Comparison of ENCODE assay signal across 24 cellular contexts in genomic region chr12:127193341-127193740, GRCh38.
"Had no signal": no experiment of that assay in that cellular context is flagged by ENCODE, and none has a peak within 500 bp of the region (broad histone marks: within the 10 kb centered on the region; RNA-seq: fewer than 3 reads in every experiment).

No MANE protein-coding gene starts in this region.

- H3K9me3 ChIP-seq: colonic mucosa, lower lobe of right lung, mucosa of descending colon had no signal

- ATAC-seq: effector memory CD8-positive, alpha-beta T cell; foreskin keratinocyte; gastroesophageal sphincter; heart left ventricle; left colon; left lobe of liver; lower lobe of right lung; mucosa of descending colon; naive thymus-derived CD8-positive, alpha-beta T cell had no signal

- H3K9me3 Mint-ChIP-seq: dendritic cell treated with granulocyte-macrophage colony-stimulating factor and Interleukin-4, amounts not matched to agents 40 ng/mL and 50 ng/mL, for 4 days; effector memory CD8-positive, alpha-beta T cell; endodermal cell; mesothelial cell of epicardium had no signal

- H3K36me3 ChIP-seq: colonic mucosa, esophagus muscularis mucosa, gastroesophageal sphincter, heart left ventricle, left ventricle myocardium inferior, lower lobe of right lung had no signal

- DNase-seq: colonic mucosa; cortex of kidney; effector CD8-positive, alpha-beta T cell; effector memory CD8-positive, alpha-beta T cell; endodermal cell; heart left ventricle; hypothalamus; immature natural killer cell; kidney; kidney glomerular epithelial cell; left colon; left ventricle myocardium inferior; lower lobe of right lung; mucosa of descending colon; naive B cell; naive thymus-derived CD8-positive, alpha-beta T cell had no signal

- H3K4me2 ChIP-seq: hepatocyte had no signal

- H3K27me3 ChIP-seq: colonic mucosa, foreskin keratinocyte, hepatocyte had no signal

- H3K36me3 Mint-ChIP-seq: memory B cell; mesothelial cell of epicardium; naive B cell; naive thymus-derived CD8-positive, alpha-beta T cell had no signal

- H3K4me3 Mint-ChIP-seq: dendritic cell treated with granulocyte-macrophage colony-stimulating factor and Interleukin-4, amounts not matched to agents 40 ng/mL and 50 ng/mL, for 4 days; effector memory CD8-positive, alpha-beta T cell; endodermal cell; immature natural killer cell; memory B cell; mesothelial cell of epicardium; naive B cell; naive thymus-derived CD8-positive, alpha-beta T cell had no signal

- H2AFZ ChIP-seq: hepatocyte had no signal

- H3K4me1 Mint-ChIP-seq: immature natural killer cell; memory B cell; mesothelial cell of epicardium; naive B cell; naive thymus-derived CD8-positive, alpha-beta T cell had no signal

- H3K27ac Mint-ChIP-seq: dendritic cell treated with granulocyte-macrophage colony-stimulating factor and Interleukin-4, amounts not matched to agents 40 ng/mL and 50 ng/mL, for 4 days; effector memory CD8-positive, alpha-beta T cell; endodermal cell; immature natural killer cell; memory B cell; mesothelial cell of epicardium; naive thymus-derived CD8-positive, alpha-beta T cell had no signal

- H3K4me3 ChIP-seq: colonic mucosa, esophagus muscularis mucosa, gastroesophageal sphincter, heart left ventricle, hepatocyte, left ventricle myocardium inferior, lower lobe of right lung, mucosa of descending colon had no signal

- H3K27ac ChIP-seq: colonic mucosa, esophagus muscularis mucosa, foreskin keratinocyte, gastroesophageal sphincter, heart left ventricle, hepatocyte, left ventricle myocardium inferior, lower lobe of right lung had no signal

- H3K27me3 Mint-ChIP-seq: memory B cell, naive B cell had no signal

- H3K79me2 ChIP-seq: hepatocyte had no signal

- H3K4me1 ChIP-seq: colonic mucosa, esophagus muscularis mucosa, gastroesophageal sphincter, heart left ventricle, left ventricle myocardium inferior, lower lobe of right lung had no signal
